In genomic region chr7:116526897-116527296, GRCh38 we compare ENCODE assay signal across 10 cellular contexts. TPM values are rescaled to one million over a fixed set of nuclear protein-coding genes. Genes with fewer than 3 reads are reported as not detected.
DNase-seq lines count a peak whose midpoint lies in the region; ATAC-seq and TF ChIP-seq lines count a peak whose summit lies in the region.
"Had no signal": no experiment of that assay in that cellular context is flagged by ENCODE, and none has a peak within 500 bp of the region (broad histone marks: within the 10 kb centered on the region; RNA-seq: fewer than 3 reads in every experiment).

No MANE protein-coding gene starts in this region.

- WGBS in SK-N-SH (ENCODE audit: low lambda C conversion rate) = 7% methylated on average over 5 of the region's 5 CpGs
- WGBS in stomach, 5 donors = 42 to 64% (median 58%) methylated on average over 5 of the region's 5 CpGs

- intact Hi-C loops in activated T-helper 2 cell treated with anti-CD3 and anti-CD28 coated beads, Interferon-gamma antibody, Interleukin-2, Interleukin-4, amounts not matched to agents 10 μg/mL and 5 μg/mL and 100 μg/mL, durations not matched to agents 14 hours and 24 hours and 36 hours (cut with micrococcal nuclease) = loop anchor here (1.0 to 10.0 kb wide), 3 partner anchors 61 to 352 kb away; no protein-coding TSS in a partner anchor
- intact Hi-C loops in stomach (cut with DNase I; ENCODE audit: low total_unique reads) = loop anchor here (5.0 to 10.0 kb wide), 2 partner anchors 58 to 265 kb away; no protein-coding TSS in a partner anchor

- H2AFZ ChIP-seq in SK-N-SH (ENCODE audit: low read depth) = no peak overlapping the region

- H3K36me3 ChIP-seq in SK-N-SH (replicated peaks in 1 of 2; ENCODE audit: control insufficient read depth in 1 of 2, insufficient read depth in 2 of 2, low read length in 1 of 2) = peaks cover 41 to 48% of the 10 kb centered on the region in 2 experiments
- H3K36me3 ChIP-seq in iPS-20b (ENCODE audit: insufficient read depth, low read depth, low read length) = no peaks in the 10 kb centered on the region
- no peaks in the 10 kb centered on the region for H3K36me3 ChIP-seq in stomach

- H3K9me3 ChIP-seq in SK-N-SH = no peaks in the 10 kb centered on the region
- no peaks in the 10 kb centered on the region for H3K9me3 ChIP-seq in iPS-20b (ENCODE audit: insufficient read depth, low read depth, low read length)
- H3K9me3 ChIP-seq in stomach = no peaks in the 10 kb centered on the region

- H3K79me2 ChIP-seq in SK-N-SH (ENCODE audit: insufficient read depth) = peaks cover 71% of the 10 kb centered on the region

- no peaks in the 10 kb centered on the region for H3K9me2 ChIP-seq in SK-N-SH

- peaks cover 23% of the 10 kb centered on the region for H3K4me1 Mint-ChIP-seq in activated T-helper 2 cell treated with anti-CD3 and anti-CD28 coated beads, Interferon-gamma antibody, Interleukin-2, Interleukin-4, amounts not matched to agents 10 μg/mL and 5 μg/mL and 100 μg/mL, durations not matched to agents 14 hours and 24 hours and 36 hours (ENCODE audit: low read depth)

- no peak for TF ChIP-seq CTCF in SK-N-SH (IDR thresholded peaks at IDR 0.05)
- no peak for TF ChIP-seq CTCF in stomach (IDR thresholded peaks at IDR 0.05)

- peak overlapping the region; percentile 90 for H3K4me2 ChIP-seq in SK-N-SH

- peaks cover 63% of the 10 kb centered on the region for H3F3A ChIP-seq in SK-N-SH (replicated peaks; ENCODE audit: insufficient read depth)

- no peak for ATAC-seq in SK-N-SH treated with all-trans-retinoic acid at 6 μM for 48 hours
- ATAC-seq in HG03045 (IDR thresholded peaks at IDR 0.05; ENCODE audit: unreplicated experiment) = no peak

- H3K27ac ChIP-seq in SK-N-SH (ENCODE audit: low read depth in 2 of 2, low read length in 1 of 2) (peak overlapping the region; percentile 77 to 99; a peak in 3 of 4 replicates), iPS-20b (ENCODE audit: low read length) (no peak overlapping the region), stomach (peak overlapping the region in 4 of 5 donors; percentile 87 to 94 (median 90))
- H3K27ac ChIP-seq: 22Rv1 had no signal

- H3K27me3 Mint-ChIP-seq in activated T-helper 2 cell treated with anti-CD3 and anti-CD28 coated beads, Interferon-gamma antibody, Interleukin-2, Interleukin-4, amounts not matched to agents 10 μg/mL and 5 μg/mL and 100 μg/mL, durations not matched to agents 14 hours and 24 hours and 36 hours (ENCODE audit: low read depth) = peaks cover 69% of the 10 kb centered on the region

- H4K20me1 ChIP-seq in SK-N-SH (ENCODE audit: insufficient read depth) = peaks cover 28% of the 10 kb centered on the region

- no peak for TF ChIP-seq EP300 in SK-N-SH (IDR thresholded peaks at IDR 0.05; ENCODE audit: borderline replicate concordance in 1 of 2, low read depth in 1 of 2, low read length in 1 of 2)
- TF ChIP-seq EP300 in stomach (IDR thresholded peaks at IDR 0.05) = no peak

- H3K9ac ChIP-seq in SK-N-SH = peak overlapping the region; percentile 100
- H3K9ac ChIP-seq in iPS-20b (ENCODE audit: low read depth, low read length) = peak overlapping the region; percentile 63; the same call in 1 of the 2 replicates

- H3K9me3 Mint-ChIP-seq in activated T-helper 2 cell treated with anti-CD3 and anti-CD28 coated beads, Interferon-gamma antibody, Interleukin-2, Interleukin-4, amounts not matched to agents 10 μg/mL and 5 μg/mL and 100 μg/mL, durations not matched to agents 14 hours and 24 hours and 36 hours = no peaks in the 10 kb centered on the region

- peak overlapping the region; percentile 72 for H3K4me3 Mint-ChIP-seq in activated T-helper 2 cell treated with anti-CD3 and anti-CD28 coated beads, Interferon-gamma antibody, Interleukin-2, Interleukin-4, amounts not matched to agents 10 μg/mL and 5 μg/mL and 100 μg/mL, durations not matched to agents 14 hours and 24 hours and 36 hours (ENCODE audit: low read depth)

- TF ChIP-seq POLR2A in stomach (IDR thresholded peaks at IDR 0.05) = no peak

- H3K4me3 ChIP-seq in SK-N-SH (ENCODE audit: low read depth in 2 of 2, low read length in 1 of 2) = peak overlapping the region; percentile 57 to 84
- H3K4me3 ChIP-seq in iPS-20b (ENCODE audit: low read length) = peak overlapping the region; percentile 90
- H3K4me3 ChIP-seq in stomach = peak overlapping the region; percentile 69 to 72 (median 70)

- no peak overlapping the region for H3K27ac Mint-ChIP-seq in activated T-helper 2 cell treated with anti-CD3 and anti-CD28 coated beads, Interferon-gamma antibody, Interleukin-2, Interleukin-4, amounts not matched to agents 10 μg/mL and 5 μg/mL and 100 μg/mL, durations not matched to agents 14 hours and 24 hours and 36 hours

- POLR2A ChIA-PET in SK-N-SH (lab: Yijun Ruan, JAX) = no interaction called here

- DNase-seq in SK-N-SH (no peak), stomach (no peak), NCI-H1436 treated with DMSO at 0.1 percent for 48 hours (lab: John Stamatoyannopoulos, UW) (no peak), T-helper 9 cell (no peak)
- no peak for DNase-seq in activated T-helper 2 cell treated with anti-CD3 and anti-CD28 coated beads, Interferon-gamma antibody, Interleukin-2, Interleukin-4, amounts not matched to agents 10 μg/mL and 5 μg/mL and 100 μg/mL, durations not matched to agents 14 hours and 24 hours and 36 hours (ENCODE audit: low spot score)
- DNase-seq: SIG-M5 had no signal

- H3K27me3 ChIP-seq in SK-N-SH (ENCODE audit: insufficient read depth) = no peaks in the 10 kb centered on the region
- peaks cover 48% of the 10 kb centered on the region for H3K27me3 ChIP-seq in iPS-20b (ENCODE audit: insufficient read depth, low read length)
- H3K27me3 ChIP-seq in stomach = peaks cover 0 to 31% (median 11%) of the 10 kb centered on the region in 3 donors

- no peaks in the 10 kb centered on the region for H3K36me3 Mint-ChIP-seq in activated T-helper 2 cell treated with anti-CD3 and anti-CD28 coated beads, Interferon-gamma antibody, Interleukin-2, Interleukin-4, amounts not matched to agents 10 μg/mL and 5 μg/mL and 100 μg/mL, durations not matched to agents 14 hours and 24 hours and 36 hours (ENCODE audit: low read depth)

- H3K4me1 ChIP-seq in SK-N-SH (ENCODE audit: control insufficient read depth in 1 of 2, insufficient read depth in 2 of 2, low read depth in 1 of 2, low read length in 1 of 2) = peaks cover 4 to 41% of the 10 kb centered on the region in 2 experiments
- peaks cover 16% of the 10 kb centered on the region for H3K4me1 ChIP-seq in iPS-20b (ENCODE audit: insufficient read depth, low read length)
- peaks cover 0 to 52% (median 26%) of the 10 kb centered on the region in 4 donors for H3K4me1 ChIP-seq in stomach

- CTCF ChIA-PET in SK-N-SH (lab: Yijun Ruan, JAX) = interaction anchor here (0.6 to 3.1 kb wide), 20 partner anchors 12 to 374 kb away, joined by 3 to 18 read pairs (median 6); partner anchors contain the start of gene CAV2

- no peak for TF ChIP-seq RAD21 in SK-N-SH (IDR thresholded peaks at IDR 0.05; ENCODE audit: low read length)

TF ChIP-seq in SK-N-SH, 30 proteins besides CTCF, POLR2A, EP300 and RAD21 (continues in another document):
- no peak for TF ChIP-seq FOXM1 (IDR thresholded peaks at IDR 0.05; ENCODE audit: low read depth)
- TF ChIP-seq JUND (IDR thresholded peaks at IDR 0.05) = peak; percentile 36; the same call in 1 of the 2 replicates
- TF ChIP-seq RCOR1 (IDR thresholded peaks at IDR 0.05; ENCODE audit: low read length) = no peak
- TF ChIP-seq MXI1 (IDR thresholded peaks at IDR 0.05; ENCODE audit: low read depth, low read length) = peak; percentile 61; the same call in 1 of the 2 replicates

TF ChIP-seq in SK-N-SH treated with all-trans-retinoic acid at 6 μM for 48 hours, 23 proteins besides CTCF, POLR2A, EP300 and RAD21:
- no peak for TF ChIP-seq ZFP30 (CRISPR knock-in tag; IDR thresholded peaks at IDR 0.05)
- TF ChIP-seq ISL1 (CRISPR knock-in tag; IDR thresholded peaks at IDR 0.05) = no peak
- TF ChIP-seq GLIS3 (CRISPR knock-in tag; IDR thresholded peaks at IDR 0.05) = no peak
- TF ChIP-seq OSR1 (CRISPR knock-in tag; IDR thresholded peaks at IDR 0.05) = no peak

RNA-seq across cellular contexts. Expression of gene CAV1, which starts 2.1 kb away (rescaled TPM):
- polyA plus RNA-seq in SK-N-SH (2012; rRNA removed) (968 and 1,061 TPM in 2 replicates), stomach (10 to 100 TPM; 18.5 to 73.2 (median 33.5) TPM)
- 882 and 1,015 TPM in 2 replicates for polyA plus RNA-seq in SK-N-SH (2012; cell fraction: cytosol; rRNA removed)
- polyA plus RNA-seq in SK-N-SH (2012; cell fraction: nucleus; rRNA removed) = 515 and 554 TPM in 2 replicates
- total RNA-seq in activated T-helper 2 cell treated with anti-CD3 and anti-CD28 coated beads, Interferon-gamma antibody, Interleukin-2, Interleukin-4, amounts not matched to agents 10 μg/mL and 5 μg/mL and 100 μg/mL, durations not matched to agents 14 hours and 24 hours and 36 hours = 0.41 and 0.57 TPM in 2 replicates
- total RNA-seq in stomach = 100 to 1,000 TPM in 4 of 5 donors, 10 to 100 TPM in 1; 49.2 to 719 (median 267) TPM

RNA-seq across cellular contexts. Expression of gene CAV2, which starts 27.4 kb away (rescaled TPM):
- 182 and 265 TPM in 2 replicates for polyA plus RNA-seq in SK-N-SH (2012; rRNA removed)
- 265 and 285 TPM in 2 replicates for polyA plus RNA-seq in SK-N-SH (2012; cell fraction: cytosol; rRNA removed)
- polyA plus RNA-seq in SK-N-SH (2012; cell fraction: nucleus; rRNA removed) = 58.7 and 83.4 TPM in 2 replicates
- not detected in 2 replicates for total RNA-seq in activated T-helper 2 cell treated with anti-CD3 and anti-CD28 coated beads, Interferon-gamma antibody, Interleukin-2, Interleukin-4, amounts not matched to agents 10 μg/mL and 5 μg/mL and 100 μg/mL, durations not matched to agents 14 hours and 24 hours and 36 hours
- 10 to 100 TPM; 26.3 to 90.1 (median 32.7) TPM for total RNA-seq in stomach
- 10 to 100 TPM; 15.7 to 21.9 (median 18.0) TPM for polyA plus RNA-seq in stomach

Comparison
In these comparisons a context has a peak if more than half of its experiments do, and no peak if none do; other contexts are left out.
1. RNA of gene CAV1, which starts 2.1 kb away (total RNA-seq): 49.2 to 719 TPM in stomach; 0.41 to 0.57 TPM in activated T-helper 2 cell treated with anti-CD3 and anti-CD28 coated beads, Interferon-gamma antibody, Interleukin-2, Interleukin-4, amounts not matched to agents 10 μg/mL and 5 μg/mL and 100 μg/mL, durations not matched to agents 14 hours and 24 hours and 36 hours; every median in the first group is over 10 times any median in the second.
2. RNA of gene CAV2, which starts 27.4 kb away (total RNA-seq): 26.3 to 90.1 TPM in stomach; not detected in activated T-helper 2 cell treated with anti-CD3 and anti-CD28 coated beads, Interferon-gamma antibody, Interleukin-2, Interleukin-4, amounts not matched to agents 10 μg/mL and 5 μg/mL and 100 μg/mL, durations not matched to agents 14 hours and 24 hours and 36 hours; every median in the first group is over 10 times any median in the second.
3. Peak in every context shown above with its lines, with median percentiles within 50 percentile points of each other: H3K4me3 ChIP-seq.